ENCODE assay signal across 10 cellular contexts in the genomic region with DNA sequence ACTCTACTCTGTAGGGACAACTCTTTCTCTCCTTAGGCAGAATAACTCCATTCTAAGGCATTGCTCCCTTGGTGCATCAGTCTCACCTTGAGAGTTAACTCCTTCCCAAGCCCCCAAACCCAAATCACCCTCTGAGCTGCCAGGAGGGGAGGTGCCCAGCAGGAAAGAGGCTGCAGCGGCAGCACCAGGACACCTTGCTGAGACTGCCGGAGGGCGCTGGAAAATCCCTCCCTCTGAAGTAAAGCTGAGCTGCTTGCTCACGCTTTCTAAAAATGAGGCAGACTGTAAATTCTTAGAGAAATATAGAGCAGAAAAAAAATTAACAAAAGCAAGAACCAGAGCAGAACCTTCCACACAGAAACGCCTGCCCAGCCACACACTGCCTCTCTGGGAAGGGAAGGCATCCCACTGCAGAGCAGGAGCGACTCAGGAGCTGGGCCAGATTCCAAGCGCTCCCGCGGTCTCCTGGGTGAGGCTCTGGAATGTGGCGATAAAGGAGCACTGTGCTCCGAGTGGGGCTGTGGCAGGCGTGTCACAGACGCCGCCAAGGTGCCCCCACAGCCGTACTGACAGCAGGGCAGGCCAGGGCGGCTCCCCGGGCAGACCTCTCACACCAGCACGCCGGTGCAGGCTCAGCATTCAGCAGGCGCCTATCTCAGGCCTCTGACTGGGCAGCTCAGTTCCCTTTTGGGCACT.
DNase-seq lines count a peak whose midpoint lies in the region; ATAC-seq and TF ChIP-seq lines count a peak whose summit lies in the region.
"Had no signal": no experiment of that assay in that cellular context is flagged by ENCODE, and none has a peak within 500 bp of the region (broad histone marks: within the 10 kb centered on the region; RNA-seq: fewer than 3 reads in every experiment).

No MANE protein-coding gene starts in this region.

- TF ChIP-seq POLR2A in Peyer's patch (IDR thresholded peaks at IDR 0.05): peak; percentile 74 to 85

- no peaks in the 10 kb centered on the region for H3K79me2 ChIP-seq in fibroblast of lung (ENCODE audit: control insufficient read depth, insufficient read depth, low read length)

- no peaks in the 10 kb centered on the region for H3K27me3 ChIP-seq in AG04450 (ENCODE audit: control insufficient read depth, insufficient read depth, low read length)
- H3K27me3 ChIP-seq in Peyer's patch: no peaks in the 10 kb centered on the region
- H3K27me3 ChIP-seq in fibroblast of lung (ENCODE audit: control insufficient read depth, insufficient read depth, low read length): no peaks in the 10 kb centered on the region

- peaks cover 0 to 41% (median 2%) of the 10 kb centered on the region in 4 donors for H3K4me1 ChIP-seq in Peyer's patch
- H3K4me1 ChIP-seq in fibroblast of lung (ENCODE audit: control insufficient read depth, extremely low read depth, insufficient read depth, low read length): peaks cover 16% of the 10 kb centered on the region

- TF ChIP-seq CTCF in AG04450 (IDR thresholded peaks at IDR 0.05; ENCODE audit: low read depth, low read length): no peak
- no peak for TF ChIP-seq CTCF in Peyer's patch (IDR thresholded peaks at IDR 0.05)
- no peak for TF ChIP-seq CTCF in fibroblast of lung (conservative IDR thresholded peaks at IDR 0.05 in 1 of 2, IDR thresholded peaks at IDR 0.05 in 1 of 2; ENCODE audit: low read depth in 1 of 2, low read length in 2 of 2)

- no peaks in the 10 kb centered on the region for H3K36me3 ChIP-seq in Peyer's patch
- H3K36me3 ChIP-seq in fibroblast of lung (ENCODE audit: control insufficient read depth, insufficient read depth, low read length): no peaks in the 10 kb centered on the region

- peak overlapping the region; percentile 37 for H3K4me2 ChIP-seq in fibroblast of lung (ENCODE audit: extremely low read depth, insufficient read depth, low read length)

- peaks cover 2% of the 10 kb centered on the region for H4K20me1 ChIP-seq in fibroblast of lung (ENCODE audit: control insufficient read depth, extremely low read depth, insufficient read depth, low read length)

- H2AFZ ChIP-seq in fibroblast of lung (ENCODE audit: low read length): no peak overlapping the region

- H3K9me3 ChIP-seq in AG04450 (ENCODE audit: control insufficient read depth, insufficient read depth, low read length): no peaks in the 10 kb centered on the region
- H3K9me3 ChIP-seq in Peyer's patch: no peaks in the 10 kb centered on the region
- H3K9me3 ChIP-seq in fibroblast of lung (ENCODE audit: control insufficient read depth, insufficient read depth, low read depth, low read length): no peaks in the 10 kb centered on the region
- H3K9me3 ChIP-seq: BLaER1 treated with 17β-estradiol and CSF1 and Interleukin-3, amounts not matched to agents 10 nM and 100 nM had no signal

- DNase-seq in AG04450 (ENCODE audit: low read depth, low spot score): peak; percentile 36
- DNase-seq in Peyer's patch: peak in 2 of 3 donors; percentile 84 to 88
- peak; percentile 60 to 87 for DNase-seq in fibroblast of lung (ENCODE audit: low read depth in 2 of 2)
- peak; percentile 96 for DNase-seq in myocyte (ENCODE audit: low read depth)
- no peak for DNase-seq in NOMO-1 treated with dmso at 0.1 percent for 144 hours (lab: John Stamatoyannopoulos, UW; ENCODE audit: unreplicated experiment)
- DNase-seq in activated T-cell treated with anti-CD3 and anti-CD28 coated beads, Interleukin-2, amount 50 U/mL, for 1 hour: no peak
- DNase-seq: stimulated activated CD4-positive, alpha-beta T cell treated with anti-CD3 and anti-CD28 coated beads, Interleukin-2, amount 100 ng/mL, for 24 hours had no signal

- H3K4me3 ChIP-seq in AG04450 (ENCODE audit: low read depth, low read length) (no peak overlapping the region), Peyer's patch (peak overlapping the region in 3 of 4 donors; percentile 13 to 49 (median 48)), fibroblast of lung (replicated peaks in 1 of 4; ENCODE audit: control extremely low read depth in 1 of 4, insufficient read depth in 1 of 4, low read depth in 3 of 4, low read length in 4 of 4) (no peak overlapping the region)
- H3K4me3 ChIP-seq: BLaER1 treated with 17β-estradiol and CSF1 and Interleukin-3, amounts not matched to agents 10 nM and 100 nM had no signal

- POLR2A ChIA-PET in AG04450 (lab: Yijun Ruan, JAX): interaction anchor here (0.9 to 1.1 kb wide), 5 partner anchors 10 to 64 kb away, joined by 3 to 4 read pairs (median 3); no protein-coding TSS in a partner anchor

- ATAC-seq in HG03196 (IDR thresholded peaks at IDR 0.05; ENCODE audit: unreplicated experiment): no peak
- no peak for ATAC-seq in GM18519 (IDR thresholded peaks at IDR 0.05; ENCODE audit: low FRiP score, unreplicated experiment)

- H3K27ac ChIP-seq in AG04450 (ENCODE audit: low read depth, low read length): peak overlapping the region; percentile 78
- H3K27ac ChIP-seq in Peyer's patch: peak overlapping the region in 3 of 4 donors; percentile 76 to 90 (median 83)
- peak overlapping the region; percentile 19 for H3K27ac ChIP-seq in fibroblast of lung (ENCODE audit: insufficient read depth, low read length)
- H3K27ac ChIP-seq: BLaER1 treated with 17β-estradiol and CSF1 and Interleukin-3, amounts not matched to agents 10 nM and 100 nM had no signal

- CTCF ChIA-PET in AG04450 (lab: Charles Lee): interaction anchor here (0.9 to 3.6 kb wide), 3 partner anchors 13 to 439 kb away, joined by 3 to 20 read pairs (median 8); no protein-coding TSS in a partner anchor

- no peak overlapping the region for H3K9ac ChIP-seq in fibroblast of lung (ENCODE audit: insufficient read depth, low read length)
- H3K9ac ChIP-seq: BLaER1 treated with 17β-estradiol and CSF1 and Interleukin-3, amounts not matched to agents 10 nM and 100 nM had no signal

Comparison
In these comparisons a context has a peak if more than half of its experiments do, and no peak if none do; other contexts are left out.
1. DNase-seq: peak in AG04450 (single experiment), Peyer's patch (2 of 3), fibroblast of lung (2 of 2) and myocyte (single experiment); none in NOMO-1 treated with dmso at 0.1 percent for 144 hours (single experiment) and activated T-cell treated with anti-CD3 and anti-CD28 coated beads, Interleukin-2, amount 50 U/mL, for 1 hour (single experiment).
2. H3K27ac ChIP-seq: peak in every context shown above with its lines; median percentile 83 in Peyer's patch; 78 in AG04450; 19 in fibroblast of lung.
3. H3K4me3 ChIP-seq: peak in Peyer's patch (3 of 4); none in AG04450 (single experiment) and fibroblast of lung (0 of 4).